In genomic region chr2:212193066-212193465, GRCh38 we compare ENCODE assay signal across 20 cellular contexts.
"Had no signal": no experiment of that assay in that cellular context is flagged by ENCODE, and none has a peak within 500 bp of the region (broad histone marks: within the 10 kb centered on the region; RNA-seq: fewer than 3 reads in every experiment).

No MANE protein-coding gene starts in this region.

- DNase-seq: activated CD4-positive, alpha-beta T cell treated with anti-CD3 and anti-CD28 coated beads, Interleukin-2, amount 10 ng/mL, durations not matched to agents 7 days and 5 days; activated CD4-positive, CD25-positive, alpha-beta regulatory T cell treated with anti-CD3 and anti-CD28 coated beads, Interleukin-2, amount 50 U/mL, for 72 hours; activated CD8-positive, alpha-beta memory T cell treated with anti-CD3 and anti-CD28 coated beads, Interleukin-2, amount 10 ng/mL, durations not matched to agents 7 days and 5 days; activated CD8-positive, alpha-beta T cell treated with anti-CD3 and anti-CD28 coated beads for 36 hours; activated effector memory CD4-positive, alpha-beta T cell treated with anti-CD3 and anti-CD28 coated beads, Interleukin-2, amount 50 U/mL, for 16 hours; activated naive CD4-positive, alpha-beta T cell treated with anti-CD3 and anti-CD28 coated beads, Interleukin-2, amount 10 ng/mL, durations not matched to agents 7 days and 5 days; activated T-cell treated with anti-CD3 and anti-CD28 coated beads for 4 hours; amygdala; cerebellar nuclear complex; cortex of kidney; heart left ventricle; islet precursor cell; left cardiac atrium; ovary; psoas muscle; right cardiac atrium; stimulated activated CD4-positive, alpha-beta T cell treated with anti-CD3 and anti-CD28 coated beads, Interleukin-4, amount 100 ng/mL, for 24 hours; stimulated activated naive CD4-positive, alpha-beta T cell treated with Interleukin-2 at 50 U/mL for 16 hours; upper lobe of left lung; WERI-Rb-1 had no signal

- ATAC-seq: activated CD8-positive, alpha-beta memory T cell treated with anti-CD3 and anti-CD28 coated beads, Interleukin-2, amount 10 ng/mL, durations not matched to agents 7 days and 5 days; activated CD8-positive, alpha-beta T cell treated with anti-CD3 and anti-CD28 coated beads for 36 hours; heart left ventricle; left cardiac atrium; psoas muscle; right cardiac atrium had no signal
